ENCODE assay signal across 1 cellular context in the genomic region with DNA sequence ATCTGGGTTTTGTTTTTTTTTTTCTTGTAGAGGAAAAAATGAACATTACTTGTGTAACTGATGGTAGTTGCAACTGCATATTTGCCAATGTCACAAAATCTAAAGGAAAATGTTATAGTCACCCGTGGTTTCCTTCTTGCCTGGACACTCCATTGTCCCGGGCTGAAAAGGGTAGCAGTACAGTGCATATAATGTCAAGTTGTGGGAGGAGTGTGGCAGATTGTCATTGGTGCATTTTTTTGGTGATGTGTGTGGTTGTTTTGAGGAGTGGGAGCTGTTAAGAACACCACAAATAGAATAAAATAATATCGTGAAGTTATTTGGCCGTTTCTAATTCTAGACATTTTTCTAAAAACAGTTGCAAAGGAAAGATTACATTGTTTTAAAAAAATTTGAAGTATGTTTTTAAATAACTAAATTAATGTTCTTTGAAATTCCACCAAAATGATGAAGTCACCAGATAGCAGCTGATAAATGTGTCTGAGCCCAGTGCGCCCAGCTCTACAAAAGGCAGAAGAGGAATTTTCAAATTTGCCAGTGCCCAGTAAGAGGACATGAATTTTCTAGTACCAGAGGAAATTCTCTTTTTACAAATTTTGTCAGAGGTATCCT.
TF ChIP-seq lines count a peak whose summit lies in the region.

No MANE protein-coding gene starts in this region.

TF ChIP-seq in HEK293, 187 proteins besides CTCF, POLR2A, EP300 and RAD21 (continued from another document):
- no peak for TF ChIP-seq ZNF292 (tag by site-specific recombination; IDR thresholded peaks at IDR 0.05; ENCODE audit: borderline replicate concordance, low read depth)
- TF ChIP-seq GFI1B (tag by site-specific recombination; IDR thresholded peaks at IDR 0.05) = no peak
- peak; percentile 89 for TF ChIP-seq ZBTB20 (tag by site-specific recombination; IDR thresholded peaks at IDR 0.05)
- TF ChIP-seq, protein P1, sequence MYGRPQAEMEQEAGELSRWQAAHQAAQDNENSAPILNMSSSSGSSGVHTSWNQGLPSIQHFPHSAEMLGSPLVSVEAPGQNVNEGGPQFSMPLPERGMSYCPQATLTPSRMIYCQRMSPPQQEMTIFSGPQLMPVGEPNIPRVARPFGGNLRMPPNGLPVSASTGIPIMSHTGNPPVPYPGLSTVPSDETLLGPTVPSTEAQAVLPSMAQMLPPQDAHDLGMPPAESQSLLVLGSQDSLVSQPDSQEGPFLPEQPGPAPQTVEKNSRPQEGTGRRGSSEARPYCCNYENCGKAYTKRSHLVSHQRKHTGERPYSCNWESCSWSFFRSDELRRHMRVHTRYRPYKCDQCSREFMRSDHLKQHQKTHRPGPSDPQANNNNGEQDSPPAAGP (tag by site-specific recombination; IDR thresholded peaks at IDR 0.05) = no peak
- TF ChIP-seq, protein P2, sequence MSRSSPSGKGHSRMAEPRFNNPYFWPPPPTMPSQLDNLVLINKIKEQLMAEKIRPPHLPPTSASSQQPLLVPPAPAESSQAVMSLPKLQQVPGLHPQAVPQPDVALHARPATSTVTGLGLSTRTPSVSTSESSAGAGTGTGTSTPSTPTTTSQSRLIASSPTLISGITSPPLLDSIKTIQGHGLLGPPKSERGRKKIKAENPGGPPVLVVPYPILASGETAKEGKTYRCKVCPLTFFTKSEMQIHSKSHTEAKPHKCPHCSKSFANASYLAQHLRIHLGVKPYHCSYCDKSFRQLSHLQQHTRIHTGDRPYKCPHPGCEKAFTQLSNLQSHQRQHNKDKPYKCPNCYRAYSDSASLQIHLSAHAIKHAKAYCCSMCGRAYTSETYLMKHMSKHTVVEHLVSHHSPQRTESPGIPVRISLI (tag by site-specific recombination; IDR thresholded peaks at IDR 0.05) = peak; percentile 35; the same call in 1 of the 2 replicates
- TF ChIP-seq, protein P3, sequence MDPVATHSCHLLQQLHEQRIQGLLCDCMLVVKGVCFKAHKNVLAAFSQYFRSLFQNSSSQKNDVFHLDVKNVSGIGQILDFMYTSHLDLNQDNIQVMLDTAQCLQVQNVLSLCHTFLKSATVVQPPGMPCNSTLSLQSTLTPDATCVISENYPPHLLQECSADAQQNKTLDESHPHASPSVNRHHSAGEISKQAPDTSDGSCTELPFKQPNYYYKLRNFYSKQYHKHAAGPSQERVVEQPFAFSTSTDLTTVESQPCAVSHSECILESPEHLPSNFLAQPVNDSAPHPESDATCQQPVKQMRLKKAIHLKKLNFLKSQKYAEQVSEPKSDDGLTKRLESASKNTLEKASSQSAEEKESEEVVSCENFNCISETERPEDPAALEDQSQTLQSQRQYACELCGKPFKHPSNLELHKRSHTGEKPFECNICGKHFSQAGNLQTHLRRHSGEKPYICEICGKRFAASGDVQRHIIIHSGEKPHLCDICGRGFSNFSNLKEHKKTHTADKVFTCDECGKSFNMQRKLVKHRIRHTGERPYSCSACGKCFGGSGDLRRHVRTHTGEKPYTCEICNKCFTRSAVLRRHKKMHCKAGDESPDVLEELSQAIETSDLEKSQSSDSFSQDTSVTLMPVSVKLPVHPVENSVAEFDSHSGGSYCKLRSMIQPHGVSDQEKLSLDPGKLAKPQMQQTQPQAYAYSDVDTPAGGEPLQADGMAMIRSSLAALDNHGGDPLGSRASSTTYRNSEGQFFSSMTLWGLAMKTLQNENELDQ (tag by site-specific recombination; IDR thresholded peaks at IDR 0.05; ENCODE audit: low read depth) = no peak
